26 cellular contexts compared by ENCODE assay signal in the genomic region with DNA sequence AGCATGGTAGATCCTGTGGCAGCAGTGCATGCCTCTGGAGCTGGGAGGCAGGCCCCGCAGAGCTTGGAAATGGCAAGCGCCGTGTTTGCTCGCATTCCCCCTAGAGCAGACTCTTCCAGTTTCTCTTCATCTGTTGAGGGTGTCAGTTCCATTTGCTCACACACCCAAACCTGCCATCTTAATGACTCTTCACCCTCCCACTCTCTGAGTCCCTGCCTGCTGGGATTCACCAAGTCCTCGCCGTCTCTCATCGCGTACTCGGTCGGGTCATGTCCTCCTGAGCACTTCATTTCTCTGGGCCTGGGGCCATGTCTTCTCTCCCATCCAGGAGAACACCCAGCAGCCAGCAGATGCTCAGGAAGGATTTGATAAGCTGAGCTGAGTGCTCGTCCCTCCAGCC.
"Had no signal": no experiment of that assay in that cellular context is flagged by ENCODE, and none has a peak within 500 bp of the region (broad histone marks: within the 10 kb centered on the region; RNA-seq: fewer than 3 reads in every experiment).

No MANE protein-coding gene starts in this region.

- H3K27ac Mint-ChIP-seq: activated CD4-positive, alpha-beta memory T cell treated with anti-CD3 and anti-CD28 coated beads, Interleukin-2, amount 10 ng/mL, durations not matched to agents 7 days and 5 days; activated CD4-positive, alpha-beta T cell treated with anti-CD3 and anti-CD28 coated beads for 36 hours; activated CD4-positive, alpha-beta T cell treated with anti-CD3 and anti-CD28 coated beads, Interleukin-2, amount 10 ng/mL, durations not matched to agents 7 days and 5 days; activated naive CD8-positive, alpha-beta T cell; activated T-helper 1 cell treated with anti-CD3 and anti-CD28 coated beads, Interleukin-12 subunit alpha, Interleukin-12 subunit beta, Interleukin-2, Interleukin-4 antibody, amounts not matched to agents 30 ng/mL and 10 ng/mL and 1 ng/mL, durations not matched to agents 14 hours and 24 hours and 36 hours; activated T-helper 2 cell treated with anti-CD3 and anti-CD28 coated beads, Interferon-gamma antibody, Interleukin-2, Interleukin-4, amounts not matched to agents 10 μg/mL and 5 μg/mL and 100 μg/mL, durations not matched to agents 14 hours and 24 hours and 36 hours; T-helper 17 cell; T-helper 2 cell treated with Interferon-gamma antibody and Interleukin-4, amounts not matched to agents 5 μg/mL and 100 μg/mL, for 36 hours had no signal

- H3K9me3 Mint-ChIP-seq: activated CD4-positive, alpha-beta memory T cell treated with anti-CD3 and anti-CD28 coated beads, Interleukin-2, amount 10 ng/mL, durations not matched to agents 7 days and 5 days; activated CD4-positive, alpha-beta T cell treated with anti-CD3 and anti-CD28 coated beads, Interleukin-2, amount 10 ng/mL, durations not matched to agents 7 days and 5 days; activated T-helper 1 cell treated with anti-CD3 and anti-CD28 coated beads, Interleukin-12 subunit alpha, Interleukin-12 subunit beta, Interleukin-2, Interleukin-4 antibody, amounts not matched to agents 30 ng/mL and 10 ng/mL and 1 ng/mL, durations not matched to agents 14 hours and 24 hours and 36 hours; activated T-helper 2 cell treated with anti-CD3 and anti-CD28 coated beads, Interferon-gamma antibody, Interleukin-2, Interleukin-4, amounts not matched to agents 10 μg/mL and 5 μg/mL and 100 μg/mL, durations not matched to agents 14 hours and 24 hours and 36 hours; T-helper 2 cell treated with Interferon-gamma antibody and Interleukin-4, amounts not matched to agents 5 μg/mL and 100 μg/mL, for 36 hours had no signal

- H3K4me3 Mint-ChIP-seq: activated CD4-positive, alpha-beta memory T cell treated with anti-CD3 and anti-CD28 coated beads, Interleukin-2, amount 10 ng/mL, durations not matched to agents 7 days and 5 days; activated CD4-positive, alpha-beta T cell treated with anti-CD3 and anti-CD28 coated beads for 36 hours; activated CD4-positive, alpha-beta T cell treated with anti-CD3 and anti-CD28 coated beads, Interleukin-2, amount 10 ng/mL, durations not matched to agents 7 days and 5 days; activated naive CD8-positive, alpha-beta T cell; activated T-helper 1 cell treated with anti-CD3 and anti-CD28 coated beads, Interleukin-12 subunit alpha, Interleukin-12 subunit beta, Interleukin-2, Interleukin-4 antibody, amounts not matched to agents 30 ng/mL and 10 ng/mL and 1 ng/mL, durations not matched to agents 14 hours and 24 hours and 36 hours; T-helper 17 cell; T-helper 2 cell treated with Interferon-gamma antibody and Interleukin-4, amounts not matched to agents 5 μg/mL and 100 μg/mL, for 36 hours had no signal

- H3K27me3 Mint-ChIP-seq: activated CD4-positive, alpha-beta memory T cell treated with anti-CD3 and anti-CD28 coated beads, Interleukin-2, amount 10 ng/mL, durations not matched to agents 7 days and 5 days; activated CD4-positive, alpha-beta T cell treated with anti-CD3 and anti-CD28 coated beads for 36 hours; activated CD4-positive, alpha-beta T cell treated with anti-CD3 and anti-CD28 coated beads, Interleukin-2, amount 10 ng/mL, durations not matched to agents 7 days and 5 days; activated naive CD8-positive, alpha-beta T cell; T-helper 17 cell had no signal

- DNase-seq: activated CD4-positive, alpha-beta memory T cell treated with anti-CD3 and anti-CD28 coated beads, Interleukin-2, amount 10 ng/mL, durations not matched to agents 7 days and 5 days; activated CD4-positive, alpha-beta T cell treated with anti-CD3 and anti-CD28 coated beads for 36 hours; activated CD4-positive, alpha-beta T cell treated with anti-CD3 and anti-CD28 coated beads, Interleukin-2, amount 10 ng/mL, durations not matched to agents 7 days and 5 days; activated CD4-positive, alpha-beta T cell treated with anti-CD3 and anti-CD28 coated beads, Interleukin-2, amount 50 U/mL, for 4 hours; activated CD4-positive, CD25-positive, alpha-beta regulatory T cell; activated CD4-positive, CD25-positive, alpha-beta regulatory T cell treated with anti-CD3 and anti-CD28 coated beads, Interleukin-2, amount 50 U/mL, for 72 hours; activated gamma-delta T cell treated with Interleukin-2 at 50 U/mL for 16 hours; activated naive CD4-positive, alpha-beta T cell treated with anti-CD3 and anti-CD28 coated beads, Interleukin-2, amount 50 U/mL, for 16 hours; activated naive CD4-positive, alpha-beta T cell treated with Interleukin-2 at 50 U/mL for 16 hours; activated T-cell treated with anti-CD3 and anti-CD28 coated beads, Interleukin-2, amount 50 U/mL, for 1 hour; activated T-cell treated with anti-CD3 and anti-CD28 coated beads, Interleukin-2, amount 50 U/mL, for 48 hours; amniotic stem cell; anterior cingulate cortex; body of pancreas; caudate nucleus; cerebellar nuclear complex; colonic mucosa; effector CD8-positive, alpha-beta T cell; foreskin fibroblast; T-helper 1 cell; T-helper 17 cell; T1000 had no signal

- H3K4me1 Mint-ChIP-seq: activated CD4-positive, alpha-beta memory T cell treated with anti-CD3 and anti-CD28 coated beads, Interleukin-2, amount 10 ng/mL, durations not matched to agents 7 days and 5 days; activated CD4-positive, alpha-beta T cell treated with anti-CD3 and anti-CD28 coated beads for 36 hours had no signal
